ENCODE assay signal across 8 cellular contexts in the genomic region with DNA sequence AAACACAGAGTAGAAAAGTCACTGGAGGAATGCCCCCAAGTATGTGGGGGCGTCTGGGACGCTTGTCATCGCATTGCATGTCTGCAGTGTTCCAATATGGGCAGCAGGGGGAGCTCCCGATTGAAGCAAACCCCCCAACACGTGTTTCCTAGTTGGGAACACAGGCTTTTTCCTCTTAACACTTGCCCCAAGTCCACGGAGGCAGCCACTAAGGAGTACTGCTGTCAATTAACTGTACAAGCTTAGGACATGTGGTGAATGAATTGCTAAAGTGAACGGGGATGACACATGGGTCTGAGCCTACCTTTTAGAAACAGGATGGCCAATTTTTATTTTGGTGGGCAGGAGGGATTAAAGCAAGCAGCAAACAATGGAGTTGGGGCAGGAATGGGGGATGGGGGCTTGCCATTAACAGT. TPM values are rescaled to one million over a fixed set of nuclear protein-coding genes. Genes with fewer than 3 reads are reported as not detected.
DNase-seq lines count a peak whose midpoint lies in the region; ATAC-seq and TF ChIP-seq lines count a peak whose summit lies in the region.

No MANE protein-coding gene starts in this region.

- H3K4me3 Mint-ChIP-seq in T-helper 17 cell: no peak overlapping the region

- no peaks in the 10 kb centered on the region for H3K4me1 Mint-ChIP-seq in T-helper 17 cell

- H3K27me3 Mint-ChIP-seq in T-helper 17 cell: peaks cover 40% of the 10 kb centered on the region

- in situ Hi-C loops in Caki2 (cut with HindIII; ENCODE audit: low pct_unique_long_range_greater_than_20kb, low sequenced_read_pairs) (no loop called here), T47D (cut with HindIII; ENCODE audit: low pct_unique_long_range_greater_than_20kb, low sequenced_read_pairs) (no loop called here)

- no peak overlapping the region for H3K27ac Mint-ChIP-seq in T-helper 17 cell

- DNase-seq in Caki2 (ENCODE audit: low read depth) (peak; percentile 33), NCI-H526 (lab: John Stamatoyannopoulos, UW) (peak; percentile 13 to 66), T47D (ENCODE audit: low read depth in 1 of 2, low spot score in 1 of 2) (peak; percentile 61 to 70), left lobe of liver (ENCODE audit: low spot score) (peak; percentile 46), T-helper 17 cell (no peak), NCI-H1436 (lab: John Stamatoyannopoulos, UW) (no peak)

- H3K9me3 ChIP-seq in T-helper 17 cell (ENCODE audit: control insufficient read depth, low read length, poor library complexity, severe bottlenecking): no peaks in the 10 kb centered on the region

- no peak for TF ChIP-seq POLR2A in GM18505 (IDR thresholded peaks at IDR 0.05; ENCODE audit: borderline replicate concordance, extremely low read depth, insufficient read depth, insufficient read length)

- no peaks in the 10 kb centered on the region for H3K36me3 Mint-ChIP-seq in T-helper 17 cell (ENCODE audit: low read depth)

- ATAC-seq in GM18505 (IDR thresholded peaks at IDR 0.05; ENCODE audit: unreplicated experiment) (peak; percentile 49), HG02973 (IDR thresholded peaks at IDR 0.05; ENCODE audit: unreplicated experiment) (peak; percentile 71), left lobe of liver (peak; percentile 83), T-helper 17 cell (no peak)

RNA-seq across cellular contexts. Expression of gene GABRB2, which starts 2.2 kb away (rescaled TPM):
- total RNA-seq in Caki2 (2014; rRNA removed; shearing (Covaris generic); ENCODE audit: low replicate concordance): not detected in 2 replicates
- total RNA-seq in left lobe of liver (not detected), T-helper 17 cell (not detected)

Comparison
In these comparisons a context has a peak if more than half of its experiments do, and no peak if none do; other contexts are left out.
1. DNase-seq: peak in Caki2 (single experiment), NCI-H526 (2 of 2), T47D (2 of 2) and left lobe of liver (single experiment); none in T-helper 17 cell (0 of 3) and NCI-H1436 (single experiment).